In genomic region chr17:72222971-72223370, GRCh38 we compare ENCODE assay signal across 23 cellular contexts.
"Had no signal": no experiment of that assay in that cellular context is flagged by ENCODE, and none has a peak within 500 bp of the region (broad histone marks: within the 10 kb centered on the region; RNA-seq: fewer than 3 reads in every experiment).

No MANE protein-coding gene starts in this region.

- H3K27me3 ChIP-seq: testis, vagina had no signal

- H3K27ac ChIP-seq: breast epithelium, dorsolateral prefrontal cortex, esophagus squamous epithelium, gastrocnemius medialis, left ventricle myocardium inferior, spleen, testis, vagina, WERI-Rb-1 had no signal

- H3K36me3 ChIP-seq: breast epithelium, esophagus squamous epithelium, gastrocnemius medialis, left ventricle myocardium inferior, spleen, vagina, WERI-Rb-1 had no signal

- DNase-seq: activated CD4-positive, alpha-beta T cell treated with anti-CD3 and anti-CD28 coated beads, Interleukin-2, amount 50 U/mL, for 4 hours; activated CD4-positive, CD25-positive, alpha-beta regulatory T cell treated with anti-CD3 and anti-CD28 coated beads, Interleukin-2, amount 50 U/mL, for 72 hours; activated CD8-positive, alpha-beta memory T cell treated with anti-CD3 and anti-CD28 coated beads, Interleukin-2, amount 50 U/mL, for 48 hours; activated naive CD4-positive, alpha-beta T cell; activated T-cell treated with anti-CD3 and anti-CD28 coated beads, Interleukin-2, amount 50 U/mL, for 4 hours; dorsolateral prefrontal cortex; endodermal cell; esophagus squamous epithelium; gastrocnemius medialis; left ventricle myocardium inferior; nephron progenitor cell; occipital lobe; spleen; stimulated activated CD4-positive, alpha-beta T cell treated with anti-CD3 and anti-CD28 coated beads, Interleukin-4, amount 100 ng/mL, for 1 hour; stimulated activated naive CD4-positive, alpha-beta T cell; T-helper 1 cell; testis; WERI-Rb-1 had no signal

- H3K4me1 ChIP-seq: breast epithelium, gastrocnemius medialis, spleen, vagina had no signal

- ATAC-seq: activated T-cell treated with anti-CD3 and anti-CD28 coated beads, Interleukin-2, amount 50 U/mL, for 4 hours; gastrocnemius medialis had no signal

- FAIRE-seq: astrocyte, colon, TTC549 had no signal

- H3K9me3 ChIP-seq: breast epithelium, esophagus squamous epithelium, gastrocnemius medialis, left ventricle myocardium inferior, spleen, testis, vagina had no signal

- H3K4me3 ChIP-seq: breast epithelium, dorsolateral prefrontal cortex, esophagus squamous epithelium, gastrocnemius medialis, left ventricle myocardium inferior, spleen, testis, vagina had no signal
